In genomic region chr7:116236020-116236630, GRCh38 we compare ENCODE assay signal across 8 cellular contexts. TPM values are rescaled to one million over a fixed set of nuclear protein-coding genes. Genes with fewer than 3 reads are reported as not detected.
DNase-seq lines count a peak whose midpoint lies in the region; ATAC-seq and TF ChIP-seq lines count a peak whose summit lies in the region.

No MANE protein-coding gene starts in this region.

- H3K27ac ChIP-seq in heart left ventricle (peak overlapping the region in 1 of 12 donors; percentile 82), gastrocnemius medialis (no peak overlapping the region), coronary artery (no peak overlapping the region)

- intact Hi-C loops in heart left ventricle (cut with DNase I) (loop anchor here in 9 of 10 donors (1.0 to 5.0 kb wide), 7 partner anchors 55 to 97 kb away; no protein-coding TSS in a partner anchor), gastrocnemius medialis (cut with DNase I; ENCODE audit: low total_unique reads) (loop anchor here (2.0 kb wide), 1 partner anchor 63 kb away; no protein-coding TSS in a partner anchor)

- no peaks in the 10 kb centered on the region for H3K27me3 ChIP-seq in heart left ventricle
- no peaks in the 10 kb centered on the region for H3K27me3 ChIP-seq in gastrocnemius medialis

- H3K4me1 ChIP-seq in heart left ventricle (peaks cover 1 to 35% (median 13%) of the 10 kb centered on the region in 12 donors), gastrocnemius medialis (peaks cover 7 to 9% of the 10 kb centered on the region in 2 donors)

- ATAC-seq in HG02981 (IDR thresholded peaks at IDR 0.05; ENCODE audit: unreplicated experiment): peak; percentile 71
- peak in 3 of 4 donors; percentile 55 to 65 (median 56) for ATAC-seq in heart left ventricle
- ATAC-seq in gastrocnemius medialis: no peak

- peak; percentile 51 for DNase-seq in activated T-cell treated with anti-CD3 and anti-CD28 coated beads for 1 hour (ENCODE audit: low read depth)
- DNase-seq in activated T-cell treated with anti-CD3 and anti-CD28 coated beads, Interleukin-2, amount 50 U/mL, for 1 hour: no peak
- DNase-seq in OCI-M2 (lab: John Stamatoyannopoulos, UW; ENCODE audit: unreplicated experiment): peak; percentile 53
- DNase-seq in activated gamma-delta T cell treated with anti-CD3 and anti-CD28 coated beads, Interleukin-2, amount 50 U/mL, for 16 hours (ENCODE audit: low read depth): peak; percentile 19
- peak in 3 of 5 donors; percentile 41 to 54 (median 52) for DNase-seq in heart left ventricle
- peak in 1 of 2 donors; percentile 16 for DNase-seq in gastrocnemius medialis
- DNase-seq in coronary artery (ENCODE audit: low spot score): no peak

- in situ Hi-C loops in gastrocnemius medialis (cut with MboI; ENCODE audit: low sequenced_read_pairs in 4 of 4): loop anchor here in 2 of 4 donors (5.0 kb wide), 1 partner anchor 59 kb away; no protein-coding TSS in a partner anchor

- H3K36me3 ChIP-seq in heart left ventricle (peaks cover 0 to 9% (median 0%) of the 10 kb centered on the region in 9 donors), gastrocnemius medialis (no peaks in the 10 kb centered on the region)

- peak; percentile 41 to 78 (median 58) for TF ChIP-seq CTCF in heart left ventricle (IDR thresholded peaks at IDR 0.05)
- peak in 4 of 5 experiments; percentile 30 to 54 (median 46) for TF ChIP-seq CTCF in gastrocnemius medialis (IDR thresholded peaks at IDR 0.05 in 4 of 5, conservative IDR thresholded peaks at IDR 0.05 in 1 of 5)
- TF ChIP-seq CTCF in coronary artery (IDR thresholded peaks at IDR 0.05): no peak

- no peak overlapping the region for H3K4me3 ChIP-seq in heart left ventricle
- no peak overlapping the region for H3K4me3 ChIP-seq in gastrocnemius medialis
- no peak overlapping the region for H3K4me3 ChIP-seq in coronary artery

- no peak for TF ChIP-seq POLR2A in heart left ventricle (IDR thresholded peaks at IDR 0.05)
- TF ChIP-seq POLR2A in gastrocnemius medialis (IDR thresholded peaks at IDR 0.05): no peak

- 24 to 40% (median 34%) methylated on average over 2 of the region's 2 CpGs for WGBS in heart left ventricle, 4 donors

- no peaks in the 10 kb centered on the region for H3K9me3 ChIP-seq in heart left ventricle
- H3K9me3 ChIP-seq in gastrocnemius medialis: no peaks in the 10 kb centered on the region

RNA-seq across cellular contexts. Expression of gene TES, which starts 25.8 kb away (rescaled TPM):
- total RNA-seq in heart left ventricle: 10 to 100 TPM; 15.6 to 42.2 (median 22.8) TPM
- 10 to 100 TPM; 10.3 to 66.9 TPM for polyA plus RNA-seq in heart left ventricle
- 1 to 10 TPM; 4.9 to 8.7 (median 6.2) TPM for total RNA-seq in gastrocnemius medialis

Comparison
In these comparisons a context has a peak if more than half of its experiments do, and no peak if none do; other contexts are left out.
1. DNase-seq: peak in activated T-cell treated with anti-CD3 and anti-CD28 coated beads for 1 hour (single experiment), OCI-M2 (single experiment), activated gamma-delta T cell treated with anti-CD3 and anti-CD28 coated beads, Interleukin-2, amount 50 U/mL, for 16 hours (single experiment) and heart left ventricle (3 of 5); none in activated T-cell treated with anti-CD3 and anti-CD28 coated beads, Interleukin-2, amount 50 U/mL, for 1 hour (single experiment) and coronary artery (single experiment).
2. ATAC-seq: peak in HG02981 (single experiment) and heart left ventricle (3 of 4); none in gastrocnemius medialis (0 of 2).